In genomic region chr2:44655401-44655864, GRCh38 we compare ENCODE assay signal across 25 cellular contexts.
DNase-seq lines count a peak whose midpoint lies in the region; ATAC-seq and TF ChIP-seq lines count a peak whose summit lies in the region.
"Had no signal": no experiment of that assay in that cellular context is flagged by ENCODE, and none has a peak within 500 bp of the region (broad histone marks: within the 10 kb centered on the region; RNA-seq: fewer than 3 reads in every experiment).

No MANE protein-coding gene starts in this region.

- peak overlapping the region in 1 of 2 experiments; percentile 36; a peak in 1 of 4 replicates for H3K27ac ChIP-seq in SK-N-SH (ENCODE audit: low read depth in 2 of 2, low read length in 1 of 2)
- no peak overlapping the region for H3K27ac ChIP-seq in smooth muscle cell (ENCODE audit: low read depth)
- H3K27ac ChIP-seq in RWPE1: no peak overlapping the region
- H3K27ac ChIP-seq: BLaER1, dorsolateral prefrontal cortex, spleen had no signal

- H4K20me1 ChIP-seq in SK-N-SH (ENCODE audit: insufficient read depth) (no peaks in the 10 kb centered on the region), smooth muscle cell (ENCODE audit: low read depth) (no peaks in the 10 kb centered on the region)
- H4K20me1 ChIP-seq: BLaER1 had no signal

- H2AFZ ChIP-seq in SK-N-SH (ENCODE audit: low read depth) (no peak overlapping the region), smooth muscle cell (ENCODE audit: low read depth) (no peak overlapping the region)

- CTCF ChIA-PET in SK-N-SH (lab: Yijun Ruan, JAX) (interaction anchor here (0.6 to 1.8 kb wide), 3 partner anchors 14 to 176 kb away, joined by 3 to 10 read pairs (median 4); no protein-coding TSS in a partner anchor), RWPE1 (lab: Yijun Ruan, JAX) (no interaction called here)

- intact Hi-C loops in lower leg skin (cut with DNase I; ENCODE audit: low total_unique reads): no loop called here

- H3F3A ChIP-seq in SK-N-SH (replicated peaks; ENCODE audit: insufficient read depth) (no peaks in the 10 kb centered on the region), smooth muscle cell (ENCODE audit: low read depth) (no peaks in the 10 kb centered on the region)

- no peaks in the 10 kb centered on the region for H3K9me2 ChIP-seq in SK-N-SH

- ATAC-seq in SK-N-SH treated with all-trans-retinoic acid at 6 μM for 48 hours: no peak
- no peak for ATAC-seq in GM18861 (IDR thresholded peaks at IDR 0.05; ENCODE audit: unreplicated experiment)
- ATAC-seq: activated naive CD8-positive, alpha-beta T cell treated with anti-CD3 and anti-CD28 coated beads, Interleukin-2, amount 50 U/mL, for 24 hours; K562; naive thymus-derived CD8-positive, alpha-beta T cell; stimulated activated memory B cell treated with anti-CD40 and anti-IgM and Interleukin-4, amounts not matched to agents 10 μg/mL and 1 μg/mL and 100 μg/mL, for 72 hours had no signal

- 76% methylated on average over 5 of the region's 5 CpGs for WGBS in SK-N-SH (ENCODE audit: low lambda C conversion rate)
- WGBS in lower leg skin, 2 donors: 82 to 88% methylated on average over 5 of the region's 5 CpGs
- 70% methylated on average over 5 of the region's 5 CpGs for WGBS in smooth muscle cell (ENCODE audit: low lambda C conversion rate)

- POLR2A ChIA-PET in SK-N-SH (lab: Yijun Ruan, JAX): no interaction called here
- POLR2A ChIA-PET in RWPE1 (lab: Yijun Ruan, JAX; ENCODE audit: low non-redundant PET): no interaction called here

- H3K27me3 ChIP-seq in SK-N-SH (ENCODE audit: insufficient read depth): no peaks in the 10 kb centered on the region
- H3K27me3 ChIP-seq in smooth muscle cell (ENCODE audit: low read depth): no peaks in the 10 kb centered on the region
- H3K27me3 ChIP-seq: BLaER1, dorsolateral prefrontal cortex, MG63, spleen had no signal

- H3K4me2 ChIP-seq in SK-N-SH (no peak overlapping the region), smooth muscle cell (no peak overlapping the region)
- H3K4me2 ChIP-seq: BLaER1 had no signal

- TF ChIP-seq EP300 in SK-N-SH (IDR thresholded peaks at IDR 0.05; ENCODE audit: borderline replicate concordance in 1 of 2, low read depth in 1 of 2, low read length in 1 of 2): peak in 1 of 2 experiments; percentile 26; a peak in 1 of 4 replicates

- TF ChIP-seq CTCF in SK-N-SH (IDR thresholded peaks at IDR 0.05) (no peak), lower leg skin (IDR thresholded peaks at IDR 0.05) (no peak), smooth muscle cell (IDR thresholded peaks at IDR 0.05; ENCODE audit: borderline replicate concordance, insufficient read depth, poor library complexity, severe bottlenecking) (no peak), RWPE1 (conservative IDR thresholded peaks at IDR 0.05; ENCODE audit: low read depth) (no peak)

- DNase-seq in SK-N-SH (peak; percentile 32), NCI-H1436 (lab: John Stamatoyannopoulos, UW) (peak; percentile 96), NCI-H748 treated with DMSO at 0.1 percent for 48 hours (lab: John Stamatoyannopoulos, UW) (peak; percentile 40), lower leg skin (ENCODE audit: low spot score in 2 of 2) (no peak), smooth muscle cell (lab: John Stamatoyannopoulos, UW; ENCODE audit: unreplicated experiment) (no peak), RWPE1 (ENCODE audit: low spot score) (no peak)
- DNase-seq: activated CD4-positive, CD25-positive, alpha-beta regulatory T cell treated with anti-CD3 and anti-CD28 coated beads, Interleukin-2, amount 50 U/mL, for 72 hours; activated effector memory CD4-positive, alpha-beta T cell treated with anti-CD3 and anti-CD28 coated beads, Interleukin-2, amount 50 U/mL, for 16 hours; activated naive CD8-positive, alpha-beta T cell treated with anti-CD3 and anti-CD28 coated beads, Interleukin-2, amount 50 U/mL, for 24 hours; cerebellar nuclear complex; dorsolateral prefrontal cortex; MG63; midbrain; naive thymus-derived CD8-positive, alpha-beta T cell; NCI-H187 treated with DMSO at 0.1 percent for 48 hours; NCI-H774; SHP77 treated with DMSO at 0.1 percent for 48 hours; spleen; stimulated activated CD4-positive, alpha-beta T cell treated with anti-CD3 and anti-CD28 coated beads, Interleukin-4, amount 100 ng/mL, for 1 hour; T-helper 1 cell had no signal

- H3K4me3 ChIP-seq in SK-N-SH (ENCODE audit: low read depth in 2 of 2, low read length in 1 of 2) (no peak overlapping the region), lower leg skin (ENCODE audit: low read depth, poor library complexity, severe bottlenecking) (no peak overlapping the region), smooth muscle cell (no peak overlapping the region)
- H3K4me3 ChIP-seq: BLaER1, dorsolateral prefrontal cortex, K562, MG63, spleen had no signal

- no peaks in the 10 kb centered on the region for H3K9me3 ChIP-seq in SK-N-SH
- no peaks in the 10 kb centered on the region for H3K9me3 ChIP-seq in smooth muscle cell (replicated peaks; ENCODE audit: low read depth)
- H3K9me3 ChIP-seq: BLaER1, MG63, spleen had no signal

- H3K9ac ChIP-seq in SK-N-SH: no peak overlapping the region
- H3K9ac ChIP-seq in smooth muscle cell (ENCODE audit: low read depth): no peak overlapping the region
- H3K9ac ChIP-seq: BLaER1 had no signal

- H3K36me3 ChIP-seq in SK-N-SH (replicated peaks in 1 of 2; ENCODE audit: control insufficient read depth in 1 of 2, insufficient read depth in 2 of 2, low read length in 1 of 2): no peaks in the 10 kb centered on the region
- no peaks in the 10 kb centered on the region for H3K36me3 ChIP-seq in smooth muscle cell (ENCODE audit: low read depth)
- H3K36me3 ChIP-seq: BLaER1, MG63, spleen had no signal

- TF ChIP-seq RAD21 in SK-N-SH (IDR thresholded peaks at IDR 0.05; ENCODE audit: low read length): no peak

- no peaks in the 10 kb centered on the region for H3K79me2 ChIP-seq in SK-N-SH (ENCODE audit: insufficient read depth)
- no peaks in the 10 kb centered on the region for H3K79me2 ChIP-seq in smooth muscle cell (ENCODE audit: low read depth)

- peaks cover 0 to 21% of the 10 kb centered on the region in 2 experiments; a peak in 2 of 4 replicates for H3K4me1 ChIP-seq in SK-N-SH (ENCODE audit: control insufficient read depth in 1 of 2, insufficient read depth in 2 of 2, low read depth in 1 of 2, low read length in 1 of 2)
- peaks cover 23% of the 10 kb centered on the region for H3K4me1 ChIP-seq in smooth muscle cell (ENCODE audit: low read depth)
- H3K4me1 ChIP-seq: BLaER1, spleen had no signal

- no peak for TF ChIP-seq POLR2A in lower leg skin (IDR thresholded peaks at IDR 0.05)

TF ChIP-seq in SK-N-SH, 30 proteins besides CTCF, POLR2A, EP300 and RAD21 (continues in another document):
- no peak for TF ChIP-seq SMC3 (IDR thresholded peaks at IDR 0.05; ENCODE audit: low read depth, low read length)
- peak; percentile 30; the same call in 1 of the 2 replicates for TF ChIP-seq MXI1 (IDR thresholded peaks at IDR 0.05; ENCODE audit: low read depth, low read length)
- no peak for TF ChIP-seq GATA2 (CRISPR knock-in tag; IDR thresholded peaks at IDR 0.05)

TF ChIP-seq in SK-N-SH treated with all-trans-retinoic acid at 6 μM for 48 hours, 23 proteins besides CTCF, POLR2A, EP300 and RAD21:
- no peak for TF ChIP-seq CREB5 (CRISPR knock-in tag; IDR thresholded peaks at IDR 0.05; ENCODE audit: low read depth)
- TF ChIP-seq ZFP30 (CRISPR knock-in tag; IDR thresholded peaks at IDR 0.05): no peak
- no peak for TF ChIP-seq ISL1 (CRISPR knock-in tag; IDR thresholded peaks at IDR 0.05)
- TF ChIP-seq ZFP3 (CRISPR knock-in tag; IDR thresholded peaks at IDR 0.05): no peak
- TF ChIP-seq PPARA (CRISPR knock-in tag; IDR thresholded peaks at IDR 0.05; ENCODE audit: borderline replicate concordance): no peak
- TF ChIP-seq TOX (CRISPR knock-in tag; IDR thresholded peaks at IDR 0.05; ENCODE audit: borderline replicate concordance): no peak
- no peak for TF ChIP-seq BACH2 (CRISPR knock-in tag; IDR thresholded peaks at IDR 0.05; ENCODE audit: borderline replicate concordance)
- no peak for TF ChIP-seq ZC3H10 (CRISPR knock-in tag; IDR thresholded peaks at IDR 0.05)
- TF ChIP-seq PATZ1 (CRISPR knock-in tag; IDR thresholded peaks at IDR 0.05; ENCODE audit: borderline replicate concordance): no peak
- TF ChIP-seq CSDC2 (CRISPR knock-in tag; IDR thresholded peaks at IDR 0.05): no peak

Comparison
In these comparisons a context has a peak if more than half of its experiments do, and no peak if none do; other contexts are left out.
1. DNase-seq: peak in SK-N-SH (single experiment), NCI-H1436 (single experiment) and NCI-H748 treated with DMSO at 0.1 percent for 48 hours (single experiment); none in lower leg skin (0 of 2), smooth muscle cell (single experiment) and RWPE1 (single experiment).